ENCODE assay signal across 1 cellular context in the genomic region with DNA sequence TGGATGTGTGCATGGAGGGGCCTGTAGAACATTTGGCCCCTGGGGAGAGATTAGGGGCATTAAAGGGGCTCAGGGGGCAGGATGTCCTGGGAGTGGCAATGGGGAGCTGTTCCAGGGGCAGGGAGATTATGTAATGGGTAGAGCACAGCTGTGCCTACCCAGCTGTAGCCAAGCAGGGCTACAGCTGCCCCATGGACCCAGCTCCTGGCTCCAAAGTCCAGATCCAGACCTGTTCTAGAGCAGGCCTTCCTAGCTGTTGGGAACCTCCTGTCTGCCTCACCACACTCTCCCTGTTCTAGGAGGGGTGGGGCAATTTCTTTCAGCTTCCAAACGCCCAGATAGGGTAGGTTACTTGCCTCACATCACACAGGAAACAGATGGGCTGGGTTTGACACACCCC.
TF ChIP-seq lines count a peak whose summit lies in the region.

No MANE protein-coding gene starts in this region.

TF ChIP-seq in HepG2, 621 proteins besides CTCF, POLR2A, EP300 and RAD21 (continued from another document):
- 0 out of 2 replicates have a peak, but pooled peaks have one; percentile 20 for TF ChIP-seq NCOR1 (IDR thresholded peaks at IDR 0.05; ENCODE audit: borderline replicate concordance, low read length)
- TF ChIP-seq TEAD3 (CRISPR knock-in tag; optimal IDR thresholded peaks at IDR 0.05; ENCODE audit: borderline replicate concordance), result no peak
- TF ChIP-seq IRX3 (CRISPR knock-in tag; IDR thresholded peaks at IDR 0.05; ENCODE audit: borderline replicate concordance, low read depth), result no peak
- TF ChIP-seq, protein P1, sequence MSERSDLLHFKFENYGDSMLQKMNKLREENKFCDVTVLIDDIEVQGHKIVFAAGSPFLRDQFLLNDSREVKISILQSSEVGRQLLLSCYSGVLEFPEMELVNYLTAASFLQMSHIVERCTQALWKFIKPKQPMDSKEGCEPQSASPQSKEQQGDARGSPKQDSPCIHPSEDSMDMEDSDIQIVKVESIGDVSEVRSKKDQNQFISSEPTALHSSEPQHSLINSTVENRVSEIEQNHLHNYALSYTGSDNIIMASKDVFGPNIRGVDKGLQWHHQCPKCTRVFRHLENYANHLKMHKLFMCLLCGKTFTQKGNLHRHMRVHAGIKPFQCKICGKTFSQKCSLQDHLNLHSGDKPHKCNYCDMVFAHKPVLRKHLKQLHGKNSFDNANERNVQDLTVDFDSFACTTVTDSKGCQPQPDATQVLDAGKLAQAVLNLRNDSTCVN (CRISPR knock-in tag; IDR thresholded peaks at IDR 0.05; ENCODE audit: borderline replicate concordance), result peak; percentile 100
- TF ChIP-seq HNF4A (CRISPR knock-in tag; IDR thresholded peaks at IDR 0.05), result peak; percentile 81
- no peak for TF ChIP-seq ZBTB43 (CRISPR knock-in tag; conservative IDR thresholded peaks at IDR 0.05)
- no peak for TF ChIP-seq ZNF615 (CRISPR knock-in tag; IDR thresholded peaks at IDR 0.05; ENCODE audit: borderline replicate concordance)
- TF ChIP-seq PHF20 (CRISPR knock-in tag; IDR thresholded peaks at IDR 0.05), result no peak
- TF ChIP-seq HNF4G (IDR thresholded peaks at IDR 0.05; ENCODE audit: borderline replicate concordance, low read depth, low read length), result peak; percentile 62; the same call in 1 of the 2 replicates
- no peak for TF ChIP-seq HNF4G (CRISPR knock-in tag; IDR thresholded peaks at IDR 0.05; ENCODE audit: borderline replicate concordance, low read depth)
- TF ChIP-seq, protein P2, sequence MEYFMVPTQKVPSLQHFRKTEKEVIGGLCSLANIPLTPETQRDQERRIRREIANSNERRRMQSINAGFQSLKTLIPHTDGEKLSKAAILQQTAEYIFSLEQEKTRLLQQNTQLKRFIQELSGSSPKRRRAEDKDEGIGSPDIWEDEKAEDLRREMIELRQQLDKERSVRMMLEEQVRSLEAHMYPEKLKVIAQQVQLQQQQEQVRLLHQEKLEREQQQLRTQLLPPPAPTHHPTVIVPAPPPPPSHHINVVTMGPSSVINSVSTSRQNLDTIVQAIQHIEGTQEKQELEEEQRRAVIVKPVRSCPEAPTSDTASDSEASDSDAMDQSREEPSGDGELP (IDR thresholded peaks at IDR 0.05; ENCODE audit: borderline replicate concordance, low read depth), result peak; percentile 88
- TF ChIP-seq ZNF768 (CRISPR knock-in tag; IDR thresholded peaks at IDR 0.05), result peak; percentile 57
